Comparison of ENCODE assay signal across 11 cellular contexts in the genomic region with DNA sequence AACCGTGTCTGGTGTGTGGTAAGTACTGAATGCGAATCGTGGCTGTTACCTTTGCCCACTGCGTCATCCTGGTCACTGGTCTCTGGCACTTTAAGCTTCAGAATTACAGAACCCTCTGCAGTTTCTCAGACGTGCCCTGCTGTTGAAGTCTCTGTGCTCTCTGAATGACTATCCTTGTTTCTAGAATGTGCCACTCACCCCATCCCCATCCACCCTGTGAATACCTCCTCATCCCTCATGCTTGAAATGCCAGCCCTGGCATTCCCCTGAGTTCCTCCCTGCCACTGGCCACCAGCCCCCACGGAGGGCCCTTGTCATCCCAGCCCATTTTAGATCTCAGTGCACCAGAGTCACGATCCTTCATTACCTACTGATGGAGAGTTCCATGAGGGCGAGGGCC. TPM values are rescaled to one million over a fixed set of nuclear protein-coding genes. Genes with fewer than 3 reads are reported as not detected.
DNase-seq lines count a peak whose midpoint lies in the region; ATAC-seq and TF ChIP-seq lines count a peak whose summit lies in the region.
"Had no signal": no experiment of that assay in that cellular context is flagged by ENCODE, and none has a peak within 500 bp of the region (broad histone marks: within the 10 kb centered on the region; RNA-seq: fewer than 3 reads in every experiment).

No MANE protein-coding gene starts in this region.

- no peaks in the 10 kb centered on the region for H3K27me3 Mint-ChIP-seq in Calu3 (ENCODE audit: unreplicated experiment)
- no peaks in the 10 kb centered on the region for H3K27me3 Mint-ChIP-seq in WTC11 (ENCODE audit: low read depth)
- H3K27me3 Mint-ChIP-seq: CD4-positive, alpha-beta T cell; IgD-negative memory B cell had no signal

- H3K27ac ChIP-seq in right cardiac atrium (ENCODE audit: low read length): peak overlapping the region; percentile 20
- H3K27ac ChIP-seq in skeletal muscle tissue (ENCODE audit: low read depth, low read length): peak overlapping the region; percentile 75
- no peak overlapping the region for H3K27ac ChIP-seq in OCI-LY7 (ENCODE audit: low read depth, low read length, poor library complexity, severe bottlenecking)

- 88% methylated on average over 8 of the region's 8 CpGs for WGBS in right cardiac atrium

- CTCF ChIA-PET in Calu3 (lab: Charles Lee): interaction anchor here (0.6 to 1.7 kb wide), 4 partner anchors 13 to 183 kb away, joined by 3 to 8 read pairs (median 5); partner anchors contain the start of gene TPCN1
- CTCF ChIA-PET in WTC11 (lab: Charles Lee): no interaction called here
- CTCF ChIA-PET in OCI-LY7 (lab: Charles Lee; ENCODE audit: unreplicated experiment): no interaction called here

- H2AFZ ChIP-seq in OCI-LY7 (ENCODE audit: low read length): no peak overlapping the region

- DNase-seq in Calu3 (no peak), WTC11 (ENCODE audit: low spot score) (no peak), right cardiac atrium (peak in 1 of 3 donors; percentile 5), COLO668 (lab: John Stamatoyannopoulos, UW; ENCODE audit: unreplicated experiment) (no peak), NCI-H2196 treated with DMSO at 0.1 percent for 48 hours (lab: John Stamatoyannopoulos, UW; ENCODE audit: unreplicated experiment) (no peak), DMS53 treated with DMSO at 0.1 percent for 48 hours (lab: John Stamatoyannopoulos, UW; ENCODE audit: unreplicated experiment) (no peak), OCI-LY7 (ENCODE audit: low spot score) (no peak)
- DNase-seq: CD4-positive, alpha-beta T cell; NCI-H2081 had no signal

- intact Hi-C loops in Calu3 (cut with micrococcal nuclease; ENCODE audit: unreplicated experiment) (loop anchor here (5.0 kb wide), 2 partner anchors 45 to 55 kb away; no protein-coding TSS in a partner anchor), right cardiac atrium (cut with DNase I) (no loop called here), OCI-LY7 (cut with micrococcal nuclease; ENCODE audit: unreplicated experiment) (no loop called here)

- no peak for ATAC-seq in WTC11
- no peak for ATAC-seq in right cardiac atrium

- peak overlapping the region in 2 of 3 donors; percentile 16 to 72 for H3K9ac ChIP-seq in skeletal muscle tissue (ENCODE audit: low read depth in 1 of 3, low read length in 3 of 3)

- TF ChIP-seq CTCF in Calu3 (IDR thresholded peaks at IDR 0.05; ENCODE audit: unreplicated experiment): no peak
- no peak for TF ChIP-seq CTCF in WTC11 (IDR thresholded peaks at IDR 0.05)
- no peak for TF ChIP-seq CTCF in OCI-LY7 (conservative IDR thresholded peaks at IDR 0.05; ENCODE audit: low read length)

- H3K9me3 ChIP-seq in right cardiac atrium (ENCODE audit: control insufficient read depth, low read length) (no peaks in the 10 kb centered on the region), skeletal muscle tissue (ENCODE audit: control insufficient read depth in 3 of 3, low read length in 3 of 3) (no peaks in the 10 kb centered on the region), OCI-LY7 (ENCODE audit: low read length) (no peaks in the 10 kb centered on the region)

- H3K4me3 Mint-ChIP-seq in Calu3 (ENCODE audit: low read depth, unreplicated experiment): peak overlapping the region; percentile 66
- no peak overlapping the region for H3K4me3 Mint-ChIP-seq in WTC11
- H3K4me3 Mint-ChIP-seq: CD4-positive, alpha-beta T cell; IgD-negative memory B cell had no signal

- BruUV-seq in Calu3 (replicated peaks; lab: Mats Ljungman, UMichigan) (no TSS peak), OCI-LY7 (replicated peaks; lab: Mats Ljungman, UMichigan) (no TSS peak)

- H3K4me2 ChIP-seq in OCI-LY7 (ENCODE audit: low read length): no peak overlapping the region

- H3K9me2 ChIP-seq in OCI-LY7 (ENCODE audit: insufficient read depth, low read length): no peaks in the 10 kb centered on the region

- H4K20me1 ChIP-seq in OCI-LY7 (ENCODE audit: insufficient read depth, low read length): no peaks in the 10 kb centered on the region; the same call in 1 of the 2 replicates

- H3K9me3 Mint-ChIP-seq in Calu3 (ENCODE audit: low read depth, unreplicated experiment) (no peaks in the 10 kb centered on the region), WTC11 (no peaks in the 10 kb centered on the region)
- H3K9me3 Mint-ChIP-seq: CD4-positive, alpha-beta T cell; IgD-negative memory B cell had no signal

- peaks cover 27% of the 10 kb centered on the region; the same call in 1 of the 2 replicates for H3K79me2 ChIP-seq in OCI-LY7 (ENCODE audit: insufficient read depth, low read depth, low read length)

- POLR2A ChIA-PET in WTC11 (lab: Charles Lee): no interaction called here
- POLR2A ChIA-PET in OCI-LY7 (lab: Charles Lee): no interaction called here

- H3K4me3 ChIP-seq in right cardiac atrium (ENCODE audit: low read length) (no peak overlapping the region), skeletal muscle tissue (ENCODE audit: low read length in 3 of 3) (peak overlapping the region in 1 of 3 donors; percentile 13), OCI-LY7 (ENCODE audit: low read depth, low read length, poor library complexity, severe bottlenecking) (no peak overlapping the region)

- H3K36me3 ChIP-seq in skeletal muscle tissue (ENCODE audit: control insufficient read depth in 3 of 3, insufficient read depth in 3 of 3, low read length in 3 of 3): peaks cover 7 to 20% (median 17%) of the 10 kb centered on the region in 3 donors
- peaks cover 92% of the 10 kb centered on the region for H3K36me3 ChIP-seq in OCI-LY7 (ENCODE audit: insufficient read depth, low read length)

- no peaks in the 10 kb centered on the region for H3K27me3 ChIP-seq in right cardiac atrium (ENCODE audit: control insufficient read depth, insufficient read depth)
- H3K27me3 ChIP-seq in skeletal muscle tissue (ENCODE audit: control insufficient read depth in 3 of 3, insufficient read depth in 3 of 3, low read length in 3 of 3): no peaks in the 10 kb centered on the region

- H3K27ac Mint-ChIP-seq in Calu3 (ENCODE audit: unreplicated experiment) (peak overlapping the region; percentile 92), WTC11 (peak overlapping the region; percentile 88)
- H3K27ac Mint-ChIP-seq: CD4-positive, alpha-beta T cell; IgD-negative memory B cell had no signal

- H3K4me1 ChIP-seq in right cardiac atrium (ENCODE audit: control insufficient read depth, insufficient read depth, low read length) (peaks cover 39% of the 10 kb centered on the region), skeletal muscle tissue (ENCODE audit: control insufficient read depth in 3 of 3, insufficient read depth in 3 of 3, low read length in 3 of 3) (peaks cover 76 to 90% (median 79%) of the 10 kb centered on the region in 3 donors), OCI-LY7 (ENCODE audit: insufficient read depth, low read length, poor library complexity, severe bottlenecking) (peaks cover 23% of the 10 kb centered on the region)

- H3K4me1 Mint-ChIP-seq in Calu3 (ENCODE audit: low read depth, unreplicated experiment) (peaks cover 98% of the 10 kb centered on the region), WTC11 (peaks cover 57% of the 10 kb centered on the region)

- peaks cover 87% of the 10 kb centered on the region for H3K36me3 Mint-ChIP-seq in Calu3 (ENCODE audit: insufficient read depth, unreplicated experiment)
- peaks cover 29% of the 10 kb centered on the region for H3K36me3 Mint-ChIP-seq in WTC11

TF ChIP-seq in WTC11, 78 proteins besides CTCF, POLR2A, EP300 and RAD21 (continues in another document):
- TF ChIP-seq ELF4 (CRISPR knock-in tag; IDR thresholded peaks at IDR 0.05; ENCODE audit: low read depth) (no peak), ZNF317 (CRISPR knock-in tag; IDR thresholded peaks at IDR 0.05; ENCODE audit: borderline replicate concordance, low read depth) (no peak), TP53 (CRISPR knock-in tag; IDR thresholded peaks at IDR 0.05) (no peak), RORB (CRISPR knock-in tag; IDR thresholded peaks at IDR 0.05) (no peak), MXD4 (CRISPR knock-in tag; IDR thresholded peaks at IDR 0.05; ENCODE audit: borderline replicate concordance) (no peak), USF2 (CRISPR knock-in tag; IDR thresholded peaks at IDR 0.05) (no peak), SOX15 (CRISPR knock-in tag; IDR thresholded peaks at IDR 0.05) (no peak), NR3C1 (CRISPR knock-in tag; conservative IDR thresholded peaks at IDR 0.05; ENCODE audit: low read depth) (no peak), ZNF219 (CRISPR knock-in tag; IDR thresholded peaks at IDR 0.05; ENCODE audit: borderline replicate concordance) (no peak)
- TF ChIP-seq, protein P1, sequence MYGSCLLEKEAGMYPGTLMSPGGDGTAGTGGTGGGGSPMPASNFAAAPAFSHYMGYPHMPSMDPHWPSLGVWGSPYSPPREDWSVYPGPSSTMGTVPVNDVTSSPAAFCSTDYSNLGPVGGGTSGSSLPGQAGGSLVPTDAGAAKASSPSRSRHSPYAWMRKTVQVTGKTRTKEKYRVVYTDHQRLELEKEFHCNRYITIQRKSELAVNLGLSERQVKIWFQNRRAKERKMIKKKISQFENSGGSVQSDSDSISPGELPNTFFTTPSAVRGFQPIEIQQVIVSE (CRISPR knock-in tag; IDR thresholded peaks at IDR 0.05; ENCODE audit: borderline replicate concordance): no peak

RNA-seq across cellular contexts. Expression of gene TPCN1, which starts 21.3 kb away (rescaled TPM):
- total RNA-seq in Calu3 (2022): 83.0 and 91.1 TPM in 2 replicates
- 29.0 to 32.7 TPM (median 30.7 TPM) in 3 replicates for total RNA-seq in WTC11 (2021)
- total RNA-seq in right cardiac atrium: 10 to 100 TPM; 73.8 to 96.1 (median 76.6) TPM
- polyA plus RNA-seq in right cardiac atrium: 43.1 TPM
- 11.0 TPM for total RNA-seq in skeletal muscle tissue
- total RNA-seq in OCI-LY7 (2014; rRNA removed; shearing (Covaris generic)): 72.4 and 96.0 TPM in 2 replicates
- total RNA-seq in OCI-LY7 (2022): 160 and 177 TPM in 2 replicates

RNA-seq across cellular contexts. Expression of gene RITA1, which starts 57.0 kb away (rescaled TPM):
- 27.4 and 28.4 TPM in 2 replicates for total RNA-seq in Calu3 (2022)
- total RNA-seq in WTC11 (2021): 26.4 to 29.3 TPM (median 27.1 TPM) in 3 replicates
- total RNA-seq in right cardiac atrium: 10 to 100 TPM; 10.1 to 15.5 (median 14.2) TPM
- polyA plus RNA-seq in right cardiac atrium: 11.6 TPM
- 10.4 TPM for total RNA-seq in skeletal muscle tissue
- 72.5 and 90.8 TPM in 2 replicates for total RNA-seq in OCI-LY7 (2014; rRNA removed; shearing (Covaris generic))
- 59.5 and 68.6 TPM in 2 replicates for total RNA-seq in OCI-LY7 (2022)

RNA-seq across cellular contexts. Expression of gene DDX54, which starts 57.3 kb away (rescaled TPM):
- total RNA-seq in Calu3 (2022) (104 and 112 TPM in 2 replicates), WTC11 (2021) (120 to 151 TPM (median 123 TPM) in 3 replicates), right cardiac atrium (10 to 100 TPM; 27.5 to 36.1 (median 31.3) TPM), skeletal muscle tissue (29.7 TPM), OCI-LY7 (2022) (145 and 150 TPM in 2 replicates)
- 17.2 TPM for polyA plus RNA-seq in right cardiac atrium
- total RNA-seq in OCI-LY7 (2014; rRNA removed; shearing (Covaris generic)): 86.0 and 87.2 TPM in 2 replicates
